ENCODE assay signal across 10 cellular contexts in the genomic region with DNA sequence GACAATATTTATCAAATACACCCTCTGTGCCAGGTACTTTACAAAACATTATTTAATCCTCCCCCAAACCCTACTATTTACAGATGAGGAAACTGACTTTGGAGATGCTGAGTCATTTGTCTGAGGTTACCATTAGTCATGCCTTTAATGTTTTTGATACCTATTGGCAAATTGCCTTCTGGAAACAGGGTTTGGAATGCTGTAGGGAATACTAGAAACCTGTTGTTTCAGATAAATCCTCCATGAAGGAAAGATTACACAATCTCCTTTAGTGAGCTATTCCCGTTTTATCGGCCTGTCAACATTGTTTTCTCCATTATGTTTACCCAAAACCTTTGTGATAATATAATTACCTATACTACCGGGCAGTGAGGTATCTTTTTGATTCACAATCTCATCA.
DNase-seq lines count a peak whose midpoint lies in the region; ATAC-seq, FAIRE-seq and TF ChIP-seq lines count a peak whose summit lies in the region.
"Had no signal": no experiment of that assay in that cellular context is flagged by ENCODE, and none has a peak within 500 bp of the region (broad histone marks: within the 10 kb centered on the region; RNA-seq: fewer than 3 reads in every experiment).

No MANE protein-coding gene starts in this region.

- peak; percentile 31 to 66 for TF ChIP-seq RAD21 in A549 (conservative IDR thresholded peaks at IDR 0.05 in 1 of 2, IDR thresholded peaks at IDR 0.05 in 1 of 2)

- H3K27ac ChIP-seq in A549 (peak overlapping the region; percentile 78 to 79), foreskin keratinocyte (peak overlapping the region; percentile 79), coronary artery (no peak overlapping the region)

- CTCF ChIA-PET in A549 (lab: Yijun Ruan, JAX), result no interaction called here

- H3K27me3 ChIP-seq in foreskin keratinocyte, result no peaks in the 10 kb centered on the region

- no peak for TF ChIP-seq POLR2A in A549 (IDR thresholded peaks at IDR 0.05; ENCODE audit: low read length)

- peak; percentile 28 for FAIRE-seq in A549 (lab: Jason Lieb, UNC)

- 0% methylated on average over 3 of the region's 3 CpGs for WGBS in A549 (ENCODE audit: missing lambda C conversion rate)

- POLR2A ChIA-PET in A549 (lab: Yijun Ruan, JAX), result interaction anchor here (0.6 kb wide), 1 partner anchor 32 kb away, joined by 3 read pairs; no protein-coding TSS in a partner anchor

- H3K4me3 ChIP-seq in A549, result no peak overlapping the region
- H3K4me3 ChIP-seq in coronary artery, result no peak overlapping the region

- H3K9me3 ChIP-seq in A549, result no peaks in the 10 kb centered on the region

- peak overlapping the region; percentile 84 for H3K4me2 ChIP-seq in A549

- H3K4me1 ChIP-seq in A549, result peaks cover 36% of the 10 kb centered on the region
- peaks cover 23% of the 10 kb centered on the region for H3K4me1 ChIP-seq in foreskin keratinocyte

- peak; percentile 53 to 91 for DNase-seq in A549 (ENCODE audit: low read depth in 1 of 2, low spot score in 1 of 2)
- peak; percentile 41 for DNase-seq in HPDE6-E6E7 (ENCODE audit: extremely low spot score)
- DNase-seq in foreskin keratinocyte, result peak; percentile 93 to 96
- no peak for DNase-seq in stimulated activated naive CD4-positive, alpha-beta T cell treated with Interleukin-2 at 50 U/mL for 16 hours (lab: John Stamatoyannopoulos, UW)
- DNase-seq in cerebellar nuclear complex (lab: John Stamatoyannopoulos, UW), result no peak
- no peak for DNase-seq in coronary artery (ENCODE audit: low spot score)
- DNase-seq: DND-41, NCI-H446 had no signal

- peak; percentile 78 to 80 for ATAC-seq in A549
- peak; percentile 49 for ATAC-seq in SK-N-SH treated with all-trans-retinoic acid at 6 μM for 48 hours
- ATAC-seq in foreskin keratinocyte, result peak; percentile 86
- no peak for ATAC-seq in GM21529 (IDR thresholded peaks at IDR 0.05; ENCODE audit: unreplicated experiment)

- peak; percentile 89 to 90 for TF ChIP-seq EP300 in A549 (IDR thresholded peaks at IDR 0.05)

- TF ChIP-seq CTCF in A549 (IDR thresholded peaks at IDR 0.05) (no peak), foreskin keratinocyte (conservative IDR thresholded peaks at IDR 0.05) (no peak), coronary artery (IDR thresholded peaks at IDR 0.05) (no peak)

TF ChIP-seq in A549, 52 proteins besides CTCF, POLR2A, EP300 and RAD21 (continues in another document):
- TF ChIP-seq, protein P1, sequence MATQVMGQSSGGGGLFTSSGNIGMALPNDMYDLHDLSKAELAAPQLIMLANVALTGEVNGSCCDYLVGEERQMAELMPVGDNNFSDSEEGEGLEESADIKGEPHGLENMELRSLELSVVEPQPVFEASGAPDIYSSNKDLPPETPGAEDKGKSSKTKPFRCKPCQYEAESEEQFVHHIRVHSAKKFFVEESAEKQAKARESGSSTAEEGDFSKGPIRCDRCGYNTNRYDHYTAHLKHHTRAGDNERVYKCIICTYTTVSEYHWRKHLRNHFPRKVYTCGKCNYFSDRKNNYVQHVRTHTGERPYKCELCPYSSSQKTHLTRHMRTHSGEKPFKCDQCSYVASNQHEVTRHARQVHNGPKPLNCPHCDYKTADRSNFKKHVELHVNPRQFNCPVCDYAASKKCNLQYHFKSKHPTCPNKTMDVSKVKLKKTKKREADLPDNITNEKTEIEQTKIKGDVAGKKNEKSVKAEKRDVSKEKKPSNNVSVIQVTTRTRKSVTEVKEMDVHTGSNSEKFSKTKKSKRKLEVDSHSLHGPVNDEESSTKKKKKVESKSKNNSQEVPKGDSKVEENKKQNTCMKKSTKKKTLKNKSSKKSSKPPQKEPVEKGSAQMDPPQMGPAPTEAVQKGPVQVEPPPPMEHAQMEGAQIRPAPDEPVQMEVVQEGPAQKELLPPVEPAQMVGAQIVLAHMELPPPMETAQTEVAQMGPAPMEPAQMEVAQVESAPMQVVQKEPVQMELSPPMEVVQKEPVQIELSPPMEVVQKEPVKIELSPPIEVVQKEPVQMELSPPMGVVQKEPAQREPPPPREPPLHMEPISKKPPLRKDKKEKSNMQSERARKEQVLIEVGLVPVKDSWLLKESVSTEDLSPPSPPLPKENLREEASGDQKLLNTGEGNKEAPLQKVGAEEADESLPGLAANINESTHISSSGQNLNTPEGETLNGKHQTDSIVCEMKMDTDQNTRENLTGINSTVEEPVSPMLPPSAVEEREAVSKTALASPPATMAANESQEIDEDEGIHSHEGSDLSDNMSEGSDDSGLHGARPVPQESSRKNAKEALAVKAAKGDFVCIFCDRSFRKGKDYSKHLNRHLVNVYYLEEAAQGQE (IDR thresholded peaks at IDR 0.05), result no peak
- TF ChIP-seq, protein P2, sequence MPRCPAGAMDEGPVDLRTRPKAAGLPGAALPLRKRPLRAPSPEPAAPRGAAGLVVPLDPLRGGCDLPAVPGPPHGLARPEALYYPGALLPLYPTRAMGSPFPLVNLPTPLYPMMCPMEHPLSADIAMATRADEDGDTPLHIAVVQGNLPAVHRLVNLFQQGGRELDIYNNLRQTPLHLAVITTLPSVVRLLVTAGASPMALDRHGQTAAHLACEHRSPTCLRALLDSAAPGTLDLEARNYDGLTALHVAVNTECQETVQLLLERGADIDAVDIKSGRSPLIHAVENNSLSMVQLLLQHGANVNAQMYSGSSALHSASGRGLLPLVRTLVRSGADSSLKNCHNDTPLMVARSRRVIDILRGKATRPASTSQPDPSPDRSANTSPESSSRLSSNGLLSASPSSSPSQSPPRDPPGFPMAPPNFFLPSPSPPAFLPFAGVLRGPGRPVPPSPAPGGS (IDR thresholded peaks at IDR 0.05), result peak; percentile 92; the same call in 2 of the 3 replicates
- TF ChIP-seq, protein P3, sequence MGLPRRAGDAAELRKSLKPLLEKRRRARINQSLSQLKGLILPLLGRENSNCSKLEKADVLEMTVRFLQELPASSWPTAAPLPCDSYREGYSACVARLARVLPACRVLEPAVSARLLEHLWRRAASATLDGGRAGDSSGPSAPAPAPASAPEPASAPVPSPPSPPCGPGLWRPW (IDR thresholded peaks at IDR 0.05), result peak; percentile 68; the same call in 1 of the 2 replicates
- TF ChIP-seq GATA3 (IDR thresholded peaks at IDR 0.05; ENCODE audit: borderline replicate concordance) (peak; percentile 98), JUN (IDR thresholded peaks at IDR 0.05) (peak; percentile 93 to 97), ZSCAN20 (CRISPR knock-in tag; IDR thresholded peaks at IDR 0.05) (no peak), CEBPB (IDR thresholded peaks at IDR 0.05) (peak; percentile 92 to 96), BHLHE40 (IDR thresholded peaks at IDR 0.05; ENCODE audit: low read depth, low read length) (no peak), MYC (IDR thresholded peaks at IDR 0.05; ENCODE audit: borderline replicate concordance, low read length) (no peak), MAFK (IDR thresholded peaks at IDR 0.05; ENCODE audit: partially characterized antibody) (peak; percentile 98)

TF ChIP-seq in SK-N-SH treated with all-trans-retinoic acid at 6 μM for 48 hours, 23 proteins besides CTCF, POLR2A, EP300 and RAD21:
- TF ChIP-seq ZC3H10 (CRISPR knock-in tag; IDR thresholded peaks at IDR 0.05) (peak; percentile 74), ISL1 (CRISPR knock-in tag; IDR thresholded peaks at IDR 0.05) (peak; percentile 59)
- TF ChIP-seq, protein P4, sequence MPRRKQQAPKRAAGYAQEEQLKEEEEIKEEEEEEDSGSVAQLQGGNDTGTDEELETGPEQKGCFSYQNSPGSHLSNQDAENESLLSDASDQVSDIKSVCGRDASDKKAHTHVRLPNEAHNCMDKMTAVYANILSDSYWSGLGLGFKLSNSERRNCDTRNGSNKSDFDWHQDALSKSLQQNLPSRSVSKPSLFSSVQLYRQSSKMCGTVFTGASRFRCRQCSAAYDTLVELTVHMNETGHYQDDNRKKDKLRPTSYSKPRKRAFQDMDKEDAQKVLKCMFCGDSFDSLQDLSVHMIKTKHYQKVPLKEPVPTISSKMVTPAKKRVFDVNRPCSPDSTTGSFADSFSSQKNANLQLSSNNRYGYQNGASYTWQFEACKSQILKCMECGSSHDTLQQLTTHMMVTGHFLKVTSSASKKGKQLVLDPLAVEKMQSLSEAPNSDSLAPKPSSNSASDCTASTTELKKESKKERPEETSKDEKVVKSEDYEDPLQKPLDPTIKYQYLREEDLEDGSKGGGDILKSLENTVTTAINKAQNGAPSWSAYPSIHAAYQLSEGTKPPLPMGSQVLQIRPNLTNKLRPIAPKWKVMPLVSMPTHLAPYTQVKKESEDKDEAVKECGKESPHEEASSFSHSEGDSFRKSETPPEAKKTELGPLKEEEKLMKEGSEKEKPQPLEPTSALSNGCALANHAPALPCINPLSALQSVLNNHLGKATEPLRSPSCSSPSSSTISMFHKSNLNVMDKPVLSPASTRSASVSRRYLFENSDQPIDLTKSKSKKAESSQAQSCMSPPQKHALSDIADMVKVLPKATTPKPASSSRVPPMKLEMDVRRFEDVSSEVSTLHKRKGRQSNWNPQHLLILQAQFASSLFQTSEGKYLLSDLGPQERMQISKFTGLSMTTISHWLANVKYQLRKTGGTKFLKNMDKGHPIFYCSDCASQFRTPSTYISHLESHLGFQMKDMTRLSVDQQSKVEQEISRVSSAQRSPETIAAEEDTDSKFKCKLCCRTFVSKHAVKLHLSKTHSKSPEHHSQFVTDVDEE (CRISPR knock-in tag; IDR thresholded peaks at IDR 0.05), result no peak

Comparison
In these comparisons a context has a peak if more than half of its experiments do, and no peak if none do; other contexts are left out.
1. DNase-seq: peak in A549 (2 of 2), HPDE6-E6E7 (single experiment) and foreskin keratinocyte (2 of 2); none in stimulated activated naive CD4-positive, alpha-beta T cell treated with Interleukin-2 at 50 U/mL for 16 hours (single experiment), cerebellar nuclear complex (0 of 2) and coronary artery (single experiment).
2. H3K27ac ChIP-seq: peak in A549 (2 of 2) and foreskin keratinocyte (single experiment); none in coronary artery (0 of 2).